Comparison of ENCODE assay signal across 9 cellular contexts in the genomic region with DNA sequence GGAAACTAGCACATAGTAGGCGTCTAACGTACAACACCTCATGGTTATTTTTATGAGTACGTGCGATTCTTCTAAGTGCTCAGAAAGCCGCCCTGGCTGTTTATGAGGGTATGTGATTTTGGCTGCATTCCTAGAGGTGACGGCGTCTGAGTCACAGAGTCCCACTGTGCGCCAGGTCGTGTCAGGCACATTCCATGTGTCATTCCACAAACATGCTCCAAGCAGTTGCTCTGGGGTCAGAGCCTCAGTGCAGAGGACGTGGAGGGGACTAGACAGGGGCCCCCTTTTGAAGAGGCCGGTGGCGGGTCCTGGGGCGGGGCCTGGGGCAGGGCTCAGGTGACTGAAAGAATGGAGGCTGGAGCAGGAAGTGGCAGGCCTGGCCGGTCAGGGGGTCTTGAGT. TPM values are rescaled to one million over a fixed set of nuclear protein-coding genes. Genes with fewer than 3 reads are reported as not detected.
DNase-seq lines count a peak whose midpoint lies in the region; ATAC-seq, FAIRE-seq and TF ChIP-seq lines count a peak whose summit lies in the region.
"Had no signal": no experiment of that assay in that cellular context is flagged by ENCODE, and none has a peak within 500 bp of the region (broad histone marks: within the 10 kb centered on the region; RNA-seq: fewer than 3 reads in every experiment).

No MANE protein-coding gene starts in this region.

- no peak for TF ChIP-seq POLR2A in tibial nerve (IDR thresholded peaks at IDR 0.05)

- ATAC-seq in natural killer cell = no peak
- ATAC-seq: activated naive CD8-positive, alpha-beta T cell treated with anti-CD3 and anti-CD28 coated beads, Interleukin-2, amount 50 U/mL, for 24 hours had no signal

- intact Hi-C loops in natural killer cell (cut with micrococcal nuclease) = no loop called here

- H3K4me1 Mint-ChIP-seq in HFFc6 (ENCODE audit: low read depth) = peaks cover 43% of the 10 kb centered on the region
- H3K4me1 Mint-ChIP-seq in natural killer cell = peaks cover 14 to 22% of the 10 kb centered on the region in 2 donors

- no peaks in the 10 kb centered on the region for H3K27me3 ChIP-seq in tibial nerve

- H3K4me1 ChIP-seq in tibial nerve = peaks cover 0 to 41% (median 14%) of the 10 kb centered on the region in 4 donors

- DNase-seq in HFFc6 (peak; percentile 95), amniotic stem cell (lab: John Stamatoyannopoulos, UW) (peak; percentile 86), hepatic stellate cell (ENCODE audit: low spot score) (peak; percentile 97), tibial nerve (ENCODE audit: low spot score in 2 of 2) (no peak), natural killer cell (no peak), D721Med (ENCODE audit: insufficient read length, low spot score) (no peak)
- no peak for DNase-seq in activated CD8-positive, alpha-beta memory T cell treated with anti-CD3 and anti-CD28 coated beads, Interleukin-2, amount 50 U/mL, for 48 hours
- DNase-seq: activated naive CD8-positive, alpha-beta T cell treated with anti-CD3 and anti-CD28 coated beads, Interleukin-2, amount 50 U/mL, for 24 hours; NCI-H1436 had no signal

- FAIRE-seq in D721Med (lab: Jason Lieb, UNC) = no peak

- no peaks in the 10 kb centered on the region for H3K9me3 Mint-ChIP-seq in HFFc6
- no peaks in the 10 kb centered on the region for H3K9me3 Mint-ChIP-seq in natural killer cell
- H3K9me3 Mint-ChIP-seq: activated naive CD8-positive, alpha-beta T cell treated with anti-CD3 and anti-CD28 coated beads, Interleukin-2, amount 50 U/mL, for 24 hours had no signal

- H3K27ac ChIP-seq in tibial nerve = peak overlapping the region; percentile 54 to 97 (median 76)

- peak in 1 of 2 donors; percentile 54 for TF ChIP-seq EP300 in tibial nerve (IDR thresholded peaks at IDR 0.05)

- H3K36me3 Mint-ChIP-seq in HFFc6 (ENCODE audit: low read depth) = peaks cover 25% of the 10 kb centered on the region
- H3K36me3 Mint-ChIP-seq in natural killer cell = no peaks in the 10 kb centered on the region

- 61 to 70% methylated on average over 14 of the region's 14 CpGs for WGBS in tibial nerve, 2 donors

- peaks cover 2% of the 10 kb centered on the region for H3K27me3 Mint-ChIP-seq in HFFc6 (ENCODE audit: insufficient read depth)
- no peaks in the 10 kb centered on the region for H3K27me3 Mint-ChIP-seq in natural killer cell (ENCODE audit: low read depth in 2 of 2)
- H3K27me3 Mint-ChIP-seq: activated naive CD8-positive, alpha-beta T cell treated with anti-CD3 and anti-CD28 coated beads, Interleukin-2, amount 50 U/mL, for 24 hours had no signal

- no peaks in the 10 kb centered on the region for H3K9me3 ChIP-seq in tibial nerve

- TF ChIP-seq CTCF in HFFc6 (IDR thresholded peaks at IDR 0.05) (no peak), tibial nerve (IDR thresholded peaks at IDR 0.05) (no peak), natural killer cell (IDR thresholded peaks at IDR 0.05) (no peak), D721Med (IDR thresholded peaks at IDR 0.05; ENCODE audit: insufficient read depth, missing control alignments) (no peak)

- peaks cover 0 to 53% (median 0%) of the 10 kb centered on the region in 3 donors for H3K36me3 ChIP-seq in tibial nerve

- H3K27ac Mint-ChIP-seq in HFFc6 (peak overlapping the region; percentile 85), natural killer cell (no peak overlapping the region)
- H3K27ac Mint-ChIP-seq: activated naive CD8-positive, alpha-beta T cell treated with anti-CD3 and anti-CD28 coated beads, Interleukin-2, amount 50 U/mL, for 24 hours had no signal

- no peak overlapping the region for H3K4me3 ChIP-seq in tibial nerve

- H3K4me3 Mint-ChIP-seq in HFFc6 (peak overlapping the region; percentile 54), natural killer cell (no peak overlapping the region)
- H3K4me3 Mint-ChIP-seq: activated naive CD8-positive, alpha-beta T cell treated with anti-CD3 and anti-CD28 coated beads, Interleukin-2, amount 50 U/mL, for 24 hours had no signal

RNA-seq across cellular contexts. Expression of a gene that starts 51.9 kb away (rescaled TPM):
- 10 to 100 TPM; 66.5 to 81.1 (median 71.4) TPM for total RNA-seq in HFFc6 (2021; fragmentation: NEBNext Ultra II Directional; extraction: Animal tissue kit (Norgen Biotek cat#: 25700))
- total RNA-seq in tibial nerve (10 to 100 TPM; 25.3 to 53.1 (median 43.3) TPM), natural killer cell (10 to 100 TPM; 25.0 to 34.9 (median 33.0) TPM)

Comparison
In these comparisons a context has a peak if more than half of its experiments do, and no peak if none do; other contexts are left out.
1. DNase-seq: peak in HFFc6 (single experiment), amniotic stem cell (single experiment) and hepatic stellate cell (single experiment); none in tibial nerve (0 of 2), natural killer cell (single experiment), activated CD8-positive, alpha-beta memory T cell treated with anti-CD3 and anti-CD28 coated beads, Interleukin-2, amount 50 U/mL, for 48 hours (single experiment) and D721Med (single experiment).